12 cellular contexts compared by ENCODE assay signal in the genomic region with DNA sequence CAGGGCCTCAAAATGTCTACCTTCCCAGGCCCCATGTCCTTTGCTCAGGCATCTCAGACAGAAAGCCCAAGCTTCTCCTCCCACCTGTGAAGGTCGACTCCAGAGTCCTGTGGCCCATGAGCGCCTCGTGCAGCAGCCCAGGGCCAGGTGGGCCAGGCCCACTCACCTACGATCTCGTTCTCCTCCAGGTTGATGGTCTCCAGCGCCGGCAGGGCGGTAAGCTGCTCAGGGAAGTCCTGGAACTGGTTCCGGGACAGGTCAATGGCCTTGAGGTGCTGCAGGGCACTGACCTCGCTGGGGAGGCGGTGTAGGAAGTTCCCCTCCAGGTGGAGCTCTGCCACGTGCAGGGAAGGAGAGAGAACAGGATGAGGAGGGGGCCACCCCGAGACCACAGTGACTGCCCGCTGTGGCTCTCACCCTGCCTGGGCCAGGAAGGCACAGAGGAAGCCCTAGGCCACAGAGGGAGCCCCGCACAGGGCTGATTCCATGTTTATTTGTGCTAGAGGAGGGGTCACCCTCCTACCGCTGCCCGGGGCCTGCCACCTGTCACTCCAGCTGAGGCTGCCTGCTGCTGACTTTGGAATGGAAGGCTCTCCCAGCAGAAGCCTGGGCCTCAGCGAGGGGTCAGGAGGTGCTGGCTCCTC.
A peak's percentile ranks its signal among the peaks of the same experiment; 100 is the strongest.
DNase-seq lines count a peak whose midpoint lies in the region; ATAC-seq lines count a peak whose summit lies in the region.
"Had no signal": no experiment of that assay in that cellular context is flagged by ENCODE, and none has a peak within 500 bp of the region (broad histone marks: within the 10 kb centered on the region; RNA-seq: fewer than 3 reads in every experiment).

No MANE protein-coding gene starts in this region.

- peak overlapping the region; percentile 96 for H3K27ac Mint-ChIP-seq in stimulated activated effector memory CD8-positive, alpha-beta T cell treated with anti-CD3 and anti-CD28 coated beads, Interleukin-12 subunit alpha, Interleukin-12 subunit beta, amount 100 ng/mL, for 72 hours

- peak overlapping the region; percentile 53 for H3K4me3 Mint-ChIP-seq in stimulated activated effector memory CD8-positive, alpha-beta T cell treated with anti-CD3 and anti-CD28 coated beads, Interleukin-12 subunit alpha, Interleukin-12 subunit beta, amount 100 ng/mL, for 72 hours

- H3K4me1 Mint-ChIP-seq in stimulated activated effector memory CD8-positive, alpha-beta T cell treated with anti-CD3 and anti-CD28 coated beads, Interleukin-12 subunit alpha, Interleukin-12 subunit beta, amount 100 ng/mL, for 72 hours = peaks cover 23% of the 10 kb centered on the region

- H3K9me3 Mint-ChIP-seq in stimulated activated effector memory CD8-positive, alpha-beta T cell treated with anti-CD3 and anti-CD28 coated beads, Interleukin-12 subunit alpha, Interleukin-12 subunit beta, amount 100 ng/mL, for 72 hours = no peaks in the 10 kb centered on the region

- ATAC-seq in stimulated activated effector memory CD8-positive, alpha-beta T cell treated with anti-CD3 and anti-CD28 coated beads, Interleukin-12 subunit alpha, Interleukin-12 subunit beta, amount 100 ng/mL, for 72 hours = no peak
- no peak for ATAC-seq in GM19467 (IDR thresholded peaks at IDR 0.05; ENCODE audit: unreplicated experiment)

- DNase-seq in NCI-H510A treated with DMSO at 0.1 percent for 48 hours (lab: John Stamatoyannopoulos, UW) (peak; percentile 41), NCI-H510A (lab: John Stamatoyannopoulos, UW) (no peak), NCI-H69 (lab: John Stamatoyannopoulos, UW) (peak; percentile 60), iPS-NIHi7 (ENCODE audit: extremely low spot score) (peak; percentile 67), NCI-H748 (lab: John Stamatoyannopoulos, UW; ENCODE audit: unreplicated experiment) (no peak), NCI-H1092 treated with DMSO at 0.1 percent for 48 hours (lab: John Stamatoyannopoulos, UW) (no peak)
- peak in 1 of 2 donors; percentile 57 for DNase-seq in stimulated activated effector memory CD8-positive, alpha-beta T cell treated with anti-CD3 and anti-CD28 coated beads, Interleukin-12 subunit alpha, Interleukin-12 subunit beta, amount 100 ng/mL, for 72 hours (ENCODE audit: low spot score in 2 of 2)
- DNase-seq: activated CD4-positive, alpha-beta T cell treated with anti-CD3 and anti-CD28 coated beads, Interleukin-2, amount 50 U/mL, for 1 hour; Kasumi-1; midbrain; NCI-H345 had no signal

- no peaks in the 10 kb centered on the region for H3K36me3 Mint-ChIP-seq in stimulated activated effector memory CD8-positive, alpha-beta T cell treated with anti-CD3 and anti-CD28 coated beads, Interleukin-12 subunit alpha, Interleukin-12 subunit beta, amount 100 ng/mL, for 72 hours

Comparison
In these comparisons a context has a peak if more than half of its experiments do, and no peak if none do; other contexts are left out.
1. DNase-seq: peak in NCI-H510A treated with DMSO at 0.1 percent for 48 hours (single experiment), NCI-H69 (single experiment) and iPS-NIHi7 (single experiment); none in NCI-H510A (single experiment), NCI-H748 (single experiment) and NCI-H1092 treated with DMSO at 0.1 percent for 48 hours (single experiment).